In genomic region chr5:56004874-56005273, GRCh38 we compare ENCODE assay signal across 32 cellular contexts.
"Had no signal": no experiment of that assay in that cellular context is flagged by ENCODE, and none has a peak within 500 bp of the region (broad histone marks: within the 10 kb centered on the region; RNA-seq: fewer than 3 reads in every experiment).

No MANE protein-coding gene starts in this region.

- H3K27me3 Mint-ChIP-seq: activated CD4-positive, alpha-beta memory T cell treated with anti-CD3 and anti-CD28 coated beads for 36 hours; activated CD4-positive, alpha-beta T cell treated with anti-CD3 and anti-CD28 coated beads for 36 hours; activated naive CD8-positive, alpha-beta T cell; central memory CD8-positive, alpha-beta T cell had no signal

- H3K4me3 Mint-ChIP-seq: activated CD4-positive, alpha-beta memory T cell treated with anti-CD3 and anti-CD28 coated beads for 36 hours; activated CD4-positive, alpha-beta T cell treated with anti-CD3 and anti-CD28 coated beads for 36 hours; activated CD4-positive, alpha-beta T cell treated with anti-CD3 and anti-CD28 coated beads, Interleukin-2, amount 10 ng/mL, durations not matched to agents 24 days and 14 days; activated CD8-positive, alpha-beta memory T cell treated with anti-CD3 and anti-CD28 coated beads, Interleukin-2, amount 10 ng/mL, durations not matched to agents 7 days and 5 days; activated CD8-positive, alpha-beta T cell treated with anti-CD3 and anti-CD28 coated beads, Interleukin-2, amount 10 ng/mL, durations not matched to agents 7 days and 5 days; activated naive CD4-positive, alpha-beta T cell treated with anti-CD3 and anti-CD28 coated beads for 36 hours; activated naive CD8-positive, alpha-beta T cell; activated T-helper 1 cell treated with anti-CD3 and anti-CD28 coated beads, Interleukin-12 subunit alpha, Interleukin-12 subunit beta, Interleukin-2, Interleukin-4 antibody, amounts not matched to agents 30 ng/mL and 10 ng/mL and 1 ng/mL, durations not matched to agents 14 hours and 24 hours and 36 hours; central memory CD8-positive, alpha-beta T cell; dendritic cell treated with granulocyte-macrophage colony-stimulating factor and Interleukin-4, amounts not matched to agents 40 ng/mL and 50 ng/mL, for 4 days; endodermal cell had no signal

- H3K4me1 Mint-ChIP-seq: central memory CD8-positive, alpha-beta T cell had no signal

- H3K9me3 Mint-ChIP-seq: central memory CD8-positive, alpha-beta T cell; dendritic cell treated with granulocyte-macrophage colony-stimulating factor and Interleukin-4, amounts not matched to agents 40 ng/mL and 50 ng/mL, for 4 days had no signal

- H3K36me3 Mint-ChIP-seq: activated CD4-positive, alpha-beta memory T cell treated with anti-CD3 and anti-CD28 coated beads for 36 hours had no signal

- H3K4me3 ChIP-seq: coronary artery, dorsolateral prefrontal cortex, heart left ventricle had no signal

- H3K27ac Mint-ChIP-seq: activated CD4-positive, alpha-beta memory T cell treated with anti-CD3 and anti-CD28 coated beads for 36 hours; activated CD4-positive, alpha-beta T cell treated with anti-CD3 and anti-CD28 coated beads, Interleukin-2, amount 10 ng/mL, durations not matched to agents 24 days and 14 days; activated CD8-positive, alpha-beta memory T cell treated with anti-CD3 and anti-CD28 coated beads, Interleukin-2, amount 10 ng/mL, durations not matched to agents 7 days and 5 days; activated CD8-positive, alpha-beta T cell treated with anti-CD3 and anti-CD28 coated beads, Interleukin-2, amount 10 ng/mL, durations not matched to agents 7 days and 5 days; activated naive CD4-positive, alpha-beta T cell treated with anti-CD3 and anti-CD28 coated beads for 36 hours; activated naive CD8-positive, alpha-beta T cell; activated T-helper 1 cell treated with anti-CD3 and anti-CD28 coated beads, Interleukin-12 subunit alpha, Interleukin-12 subunit beta, Interleukin-2, Interleukin-4 antibody, amounts not matched to agents 30 ng/mL and 10 ng/mL and 1 ng/mL, durations not matched to agents 14 hours and 24 hours and 36 hours; activated T-helper 2 cell treated with anti-CD3 and anti-CD28 coated beads, Interferon-gamma antibody, Interleukin-2, Interleukin-4, amounts not matched to agents 10 μg/mL and 5 μg/mL and 100 μg/mL, durations not matched to agents 14 hours and 24 hours and 36 hours; dendritic cell treated with granulocyte-macrophage colony-stimulating factor and Interleukin-4, amounts not matched to agents 40 ng/mL and 50 ng/mL, for 4 days; endodermal cell had no signal

- H3K27ac ChIP-seq: brain microvascular endothelial cell, coronary artery, dorsolateral prefrontal cortex, heart left ventricle had no signal

- FAIRE-seq: astrocyte, bronchial epithelial cell, frontal cortex had no signal

- ATAC-seq: activated CD4-positive, alpha-beta T cell treated with anti-CD3 and anti-CD28 coated beads for 36 hours; activated CD8-positive, alpha-beta memory T cell treated with anti-CD3 and anti-CD28 coated beads, Interleukin-2, amount 10 ng/mL, durations not matched to agents 7 days and 5 days; activated CD8-positive, alpha-beta T cell treated with anti-CD3 and anti-CD28 coated beads, Interleukin-2, amount 10 ng/mL, durations not matched to agents 7 days and 5 days; esophagus mucosa; heart left ventricle had no signal

- DNase-seq: activated CD4-positive, alpha-beta memory T cell treated with anti-CD3 and anti-CD28 coated beads for 36 hours; activated CD4-positive, alpha-beta T cell treated with anti-CD3 and anti-CD28 coated beads for 36 hours; activated CD4-positive, alpha-beta T cell treated with anti-CD3 and anti-CD28 coated beads, Interleukin-2, amount 10 ng/mL, durations not matched to agents 24 days and 14 days; activated CD4-positive, CD25-positive, alpha-beta regulatory T cell; activated CD4-positive, CD25-positive, alpha-beta regulatory T cell treated with anti-CD3 and anti-CD28 coated beads, Interleukin-2, amount 50 U/mL, for 72 hours; activated CD8-positive, alpha-beta memory T cell treated with anti-CD3 and anti-CD28 coated beads, Interleukin-2, amount 10 ng/mL, durations not matched to agents 7 days and 5 days; activated CD8-positive, alpha-beta memory T cell treated with anti-CD3 and anti-CD28 coated beads, Interleukin-2, amount 50 U/mL, for 4 hours; activated CD8-positive, alpha-beta T cell treated with anti-CD3 and anti-CD28 coated beads, Interleukin-2, amount 10 ng/mL, durations not matched to agents 7 days and 5 days; activated effector memory CD4-positive, alpha-beta T cell treated with anti-CD3 and anti-CD28 coated beads, Interleukin-2, amount 50 U/mL, for 16 hours; activated naive CD4-positive, alpha-beta T cell treated with anti-CD3 and anti-CD28 coated beads for 36 hours; activated T-cell treated with anti-CD3 and anti-CD28 coated beads, Interleukin-2, amount 50 U/mL, for 1 hour; activated T-cell treated with anti-CD3 and anti-CD28 coated beads, Interleukin-2, amount 50 U/mL, for 48 hours; amniotic stem cell; anterior cingulate cortex; brain microvascular endothelial cell; dorsolateral prefrontal cortex; effector memory CD4-positive, alpha-beta T cell; endodermal cell; foreskin fibroblast; glutamatergic neuron; heart left ventricle; T-helper 2 cell had no signal

- H3K4me1 ChIP-seq: heart left ventricle had no signal

- H3K36me3 ChIP-seq: brain microvascular endothelial cell, heart left ventricle had no signal

- H3K27me3 ChIP-seq: brain microvascular endothelial cell, dorsolateral prefrontal cortex, heart left ventricle had no signal
